Comparison of ENCODE assay signal across 19 cellular contexts in genomic region chr18:21725201-21725600, GRCh38. TPM values are rescaled to one million over a fixed set of nuclear protein-coding genes. Genes with fewer than 3 reads are reported as not detected.
DNase-seq lines count a peak whose midpoint lies in the region; TF ChIP-seq lines count a peak whose summit lies in the region.
"Had no signal": no experiment of that assay in that cellular context is flagged by ENCODE, and none has a peak within 500 bp of the region (broad histone marks: within the 10 kb centered on the region; RNA-seq: fewer than 3 reads in every experiment).

No MANE protein-coding gene starts in this region.

- intact Hi-C loops in A673 (cut with micrococcal nuclease; ENCODE audit: unreplicated experiment), result no loop called here
- intact Hi-C loops in prostate gland (cut with DNase I), result no loop called here

- POLR2A ChIA-PET in A673 (lab: Charles Lee; ENCODE audit: low non-redundant PET), result no interaction called here
- POLR2A ChIA-PET in HEK293 (lab: Yijun Ruan, JAX), result interaction anchor here (0.5 kb wide), 1 partner anchor 110 kb away, joined by 3 read pairs; no protein-coding TSS in a partner anchor

- H3K4me3 ChIP-seq in A673 (ENCODE audit: low read depth, low read length, poor library complexity, severe bottlenecking) (no peak overlapping the region), HEK293 (ENCODE audit: low read depth, low read length) (no peak overlapping the region), SK-N-MC (peak overlapping the region; percentile 52), prostate gland (no peak overlapping the region)
- H3K4me3 ChIP-seq: GM23248 had no signal

- 72% methylated on average over 4 of the region's 4 CpGs for WGBS in prostate gland

- no peaks in the 10 kb centered on the region for H3K36me3 ChIP-seq in A673 (ENCODE audit: insufficient read depth, low read length, poor library complexity, severe bottlenecking)
- H3K36me3 ChIP-seq in HEK293 (ENCODE audit: control insufficient read depth in 2 of 2, insufficient read depth in 1 of 2, low read length in 2 of 2), result no peaks in the 10 kb centered on the region
- H3K36me3 ChIP-seq in SK-N-MC (ENCODE audit: insufficient read depth, low read length), result no peaks in the 10 kb centered on the region
- no peaks in the 10 kb centered on the region for H3K36me3 ChIP-seq in prostate gland
- H3K36me3 ChIP-seq: BE2C had no signal

- BruUV-seq in A673 (replicated peaks; lab: Mats Ljungman, UMichigan), result no TSS peak

- H3K27ac ChIP-seq in A673 (ENCODE audit: low read depth, low read length, poor library complexity, severe bottlenecking), result peak overlapping the region; percentile 77
- H3K27ac ChIP-seq in HEK293 (ENCODE audit: extremely low read depth, low read depth, low read length), result no peak overlapping the region
- peak overlapping the region; percentile 68; the same call in 1 of the 2 replicates for H3K27ac ChIP-seq in SK-N-MC
- no peak overlapping the region for H3K27ac ChIP-seq in prostate gland
- H3K27ac ChIP-seq: 22Rv1, C4-2B, GM23248 had no signal

- TF ChIP-seq CTCF in A673 (conservative IDR thresholded peaks at IDR 0.05; ENCODE audit: low read depth, low read length) (no peak), HEK293 (tag by site-specific recombination; IDR thresholded peaks at IDR 0.05) (no peak), prostate gland (IDR thresholded peaks at IDR 0.05) (no peak)

- peaks cover 18% of the 10 kb centered on the region for H3K4me1 ChIP-seq in A673 (ENCODE audit: insufficient read depth, low read length, poor library complexity, severe bottlenecking)
- no peaks in the 10 kb centered on the region for H3K4me1 ChIP-seq in HEK293 (ENCODE audit: control insufficient read depth, insufficient read depth, low read length)
- H3K4me1 ChIP-seq in prostate gland (replicated peaks), result no peaks in the 10 kb centered on the region
- H3K4me1 ChIP-seq: BE2C had no signal

- H3K9me3 ChIP-seq in A673 (ENCODE audit: low read depth, low read length, poor library complexity, severe bottlenecking) (no peaks in the 10 kb centered on the region), HEK293 (ENCODE audit: control insufficient read depth, insufficient read depth, low read depth, low read length) (no peaks in the 10 kb centered on the region), SK-N-MC (ENCODE audit: low read depth, low read length) (no peaks in the 10 kb centered on the region), prostate gland (no peaks in the 10 kb centered on the region)
- H3K9me3 ChIP-seq: BE2C, Caco-2 had no signal

- no peak for TF ChIP-seq POLR2A in prostate gland (IDR thresholded peaks at IDR 0.05)

- DNase-seq in A673 (ENCODE audit: low spot score) (peak; percentile 63), SK-N-MC (ENCODE audit: low read depth, low spot score) (no peak), prostate gland (ENCODE audit: low spot score) (no peak), Kasumi-1 (lab: John Stamatoyannopoulos, UW) (no peak), NCI-H187 (lab: John Stamatoyannopoulos, UW) (no peak)
- DNase-seq: ACHN; AML-193; BE2C; Caco-2; CD4-positive, CD25-positive, alpha-beta regulatory T cell; CD8-positive, alpha-beta T cell; DMS153; DND-41; GM23248; H7; HCEC 1CT had no signal

- no peaks in the 10 kb centered on the region for H3K27me3 ChIP-seq in A673 (replicated peaks; ENCODE audit: insufficient read depth, low read depth, low read length, poor library complexity)
- H3K27me3 ChIP-seq in prostate gland (replicated peaks; ENCODE audit: insufficient read depth), result no peaks in the 10 kb centered on the region
- H3K27me3 ChIP-seq: BE2C had no signal

- CTCF ChIA-PET in A673 (lab: Charles Lee) (no interaction called here), HEK293 (lab: Yijun Ruan, JAX) (interaction anchor here (0.6 to 1.2 kb wide), 4 partner anchors 11 to 547 kb away, joined by 3 to 4 read pairs (median 4); partner anchors contain the start of gene ESCO1)

- H3K9ac ChIP-seq in SK-N-MC (ENCODE audit: insufficient read length), result peak overlapping the region; percentile 32
- H3K9ac ChIP-seq: GM23248 had no signal

TF ChIP-seq in HEK293, 187 proteins besides CTCF, POLR2A, EP300 and RAD21:
- no peak for TF ChIP-seq ZNF558 (tag by site-specific recombination; IDR thresholded peaks at IDR 0.05)
- TF ChIP-seq OVOL3 (tag by site-specific recombination; IDR thresholded peaks at IDR 0.05), result no peak
- no peak for TF ChIP-seq ZBTB10 (tag by site-specific recombination; IDR thresholded peaks at IDR 0.05)
- TF ChIP-seq SP2 (tag by site-specific recombination; IDR thresholded peaks at IDR 0.05), result no peak
- 0 out of 2 replicates have a peak, but pooled peaks have one; percentile 9 for TF ChIP-seq ZNF513 (tag by site-specific recombination; IDR thresholded peaks at IDR 0.05)
- no peak for TF ChIP-seq ZNF501 (tag by site-specific recombination; IDR thresholded peaks at IDR 0.05)

RNA-seq across cellular contexts. Expression of gene MIB1, which starts 15.4 kb away (rescaled TPM):
- total RNA-seq in A673 (2021), result 70.5 and 92.7 TPM in 2 replicates
- 10 to 100 TPM; 30.0 to 34.7 TPM for total RNA-seq in prostate gland

RNA-seq across cellular contexts. Expression of gene ABHD3, which starts 20.6 kb away (rescaled TPM):
- 45.4 and 47.5 TPM in 2 replicates for total RNA-seq in A673 (2021)
- total RNA-seq in prostate gland, result 10 to 100 TPM in 1 of 2 donors, 1 to 10 TPM in 1; 9.6 to 18.5 TPM

Comparison
In these comparisons a context has a peak if more than half of its experiments do, and no peak if none do; other contexts are left out.
1. H3K27ac ChIP-seq: peak in A673 (single experiment) and SK-N-MC (single experiment); none in HEK293 (single experiment) and prostate gland (0 of 2).